ENCODE assay signal across 20 cellular contexts in genomic region chr3:142235690-142236089, GRCh38.
"Had no signal": no experiment of that assay in that cellular context is flagged by ENCODE, and none has a peak within 500 bp of the region (broad histone marks: within the 10 kb centered on the region; RNA-seq: fewer than 3 reads in every experiment).

No MANE protein-coding gene starts in this region.

- ATAC-seq: K562, Right ventricle myocardium inferior, SK-N-SH treated with all-trans-retinoic acid at 6 μM for 48 hours had no signal

- H3K4me3 ChIP-seq: K562, SJCRH30 had no signal

- DNase-seq: Kasumi-1, MM.1S, NCI-H1092 treated with DMSO at 0.1 percent for 48 hours, NCI-H1436, NCI-H187, NCI-H2029, NCI-H2081 treated with DMSO at 0.1 percent for 48 hours, NCI-H2171, NCI-H226, NCI-H446, NCI-H510A, NCI-H524 treated with DMSO at 0.1 percent for 48 hours, NCI-H69, NCI-H774, SHP77 treated with DMSO at 0.1 percent for 48 hours, SJCRH30 had no signal

- FAIRE-seq: K562 had no signal

- H3K27ac ChIP-seq: KMS-11, SJCRH30 had no signal

- H3K36me3 ChIP-seq: SJCRH30 had no signal

- H3K9ac ChIP-seq: KMS-11 had no signal

- H3K4me2 ChIP-seq: KMS-11 had no signal
